ENCODE assay signal across 11 cellular contexts in genomic region chr10:61869772-61870520, GRCh38. TPM values are rescaled to one million over a fixed set of nuclear protein-coding genes. Genes with fewer than 3 reads are reported as not detected.
A peak's percentile ranks its signal among the peaks of the same experiment; 100 is the strongest.
DNase-seq lines count a peak whose midpoint lies in the region; TF ChIP-seq lines count a peak whose summit lies in the region.
"Had no signal": no experiment of that assay in that cellular context is flagged by ENCODE, and none has a peak within 500 bp of the region (broad histone marks: within the 10 kb centered on the region; RNA-seq: fewer than 3 reads in every experiment).

No MANE protein-coding gene starts in this region.

- H2AFZ ChIP-seq in ACC112 (ENCODE audit: low read length, unreplicated experiment), result peak overlapping the region; percentile 85

- intact Hi-C loops in colonic mucosa (cut with DNase I), result no loop called here

- peak; percentile 46 for DNase-seq in LoVo (ENCODE audit: low spot score)
- no peak for DNase-seq in colonic mucosa
- DNase-seq in stimulated activated naive CD4-positive, alpha-beta T cell (lab: John Stamatoyannopoulos, UW), result no peak
- no peak for DNase-seq in NCI-H2227 treated with DMSO at 0.1 percent for 48 hours (lab: John Stamatoyannopoulos, UW)
- no peak for DNase-seq in NCI-H524 treated with DMSO at 0.1 percent for 48 hours (lab: John Stamatoyannopoulos, UW)
- DNase-seq in T1000 (lab: John Stamatoyannopoulos, UW), result no peak
- DNase-seq: adrenal gland, GDM1, SW 1271 had no signal

- TF ChIP-seq CTCF in colonic mucosa (IDR thresholded peaks at IDR 0.05), result no peak

- H3K9me3 ChIP-seq in colonic mucosa (no peaks in the 10 kb centered on the region), mucosa of rectum (ENCODE audit: control insufficient read depth in 2 of 2, low read length in 2 of 2) (no peaks in the 10 kb centered on the region)
- H3K9me3 ChIP-seq: adrenal gland had no signal

- H3K27me3 ChIP-seq in ACC112 (ENCODE audit: insufficient read depth, low read length) (no peaks in the 10 kb centered on the region), colonic mucosa (no peaks in the 10 kb centered on the region), mucosa of rectum (ENCODE audit: control insufficient read depth in 2 of 2, insufficient read depth in 2 of 2, low read length in 2 of 2) (no peaks in the 10 kb centered on the region)
- H3K27me3 ChIP-seq: adrenal gland had no signal

- H3K27ac ChIP-seq in ACC112 (ENCODE audit: low read depth, low read length) (no peak overlapping the region), colonic mucosa (peak overlapping the region; percentile 45), mucosa of rectum (ENCODE audit: low read depth in 2 of 2, low read length in 2 of 2) (peak overlapping the region; percentile 17 to 48)

- H3K4me3 ChIP-seq in ACC112 (ENCODE audit: low read depth, low read length), result peak overlapping the region; percentile 5; the same call in 1 of the 2 replicates
- H3K4me3 ChIP-seq in colonic mucosa, result peak overlapping the region; percentile 1
- H3K4me3 ChIP-seq in mucosa of rectum (ENCODE audit: low read length in 2 of 2), result peak overlapping the region; percentile 58 to 67
- H3K4me3 ChIP-seq: adrenal gland had no signal

- H3K36me3 ChIP-seq in ACC112 (ENCODE audit: insufficient read depth, low read length) (no peaks in the 10 kb centered on the region), colonic mucosa (no peaks in the 10 kb centered on the region), mucosa of rectum (ENCODE audit: control insufficient read depth in 2 of 2, insufficient read depth in 2 of 2, low read length in 2 of 2) (no peaks in the 10 kb centered on the region)
- H3K36me3 ChIP-seq: adrenal gland had no signal

- H3K79me2 ChIP-seq in ACC112 (ENCODE audit: control insufficient read depth, insufficient read depth, low read length, unreplicated experiment), result no peaks in the 10 kb centered on the region

- H3K4me1 ChIP-seq in ACC112 (ENCODE audit: control insufficient read depth, insufficient read depth, low read length, unreplicated experiment) (peaks cover 9% of the 10 kb centered on the region), colonic mucosa (no peaks in the 10 kb centered on the region), mucosa of rectum (ENCODE audit: control insufficient read depth in 2 of 2, insufficient read depth in 2 of 2, low read length in 2 of 2) (peaks cover 2 to 10% of the 10 kb centered on the region in 2 donors)

- peak overlapping the region; percentile 36 to 68 for H3K9ac ChIP-seq in colonic mucosa (ENCODE audit: low read depth in 2 of 2, low read length in 2 of 2)
- H3K9ac ChIP-seq in mucosa of rectum (ENCODE audit: low read depth in 1 of 2, low read length in 2 of 2), result no peak overlapping the region

RNA-seq across cellular contexts. Expression of gene ARID5B, which starts 31.6 kb away (rescaled TPM):
- total RNA-seq in colonic mucosa, result 10 to 100 TPM; 18.8 to 27.2 TPM

Comparison
In these comparisons a context has a peak if more than half of its experiments do, and no peak if none do; other contexts are left out.
1. H3K4me3 ChIP-seq: peak in every context shown above with its lines; median percentile 62 in mucosa of rectum; 5 in ACC112; 1 in colonic mucosa.
2. H3K9ac ChIP-seq: peak in colonic mucosa (2 of 2); none in mucosa of rectum (0 of 2).